Comparison of ENCODE assay signal across 8 cellular contexts in the genomic region with DNA sequence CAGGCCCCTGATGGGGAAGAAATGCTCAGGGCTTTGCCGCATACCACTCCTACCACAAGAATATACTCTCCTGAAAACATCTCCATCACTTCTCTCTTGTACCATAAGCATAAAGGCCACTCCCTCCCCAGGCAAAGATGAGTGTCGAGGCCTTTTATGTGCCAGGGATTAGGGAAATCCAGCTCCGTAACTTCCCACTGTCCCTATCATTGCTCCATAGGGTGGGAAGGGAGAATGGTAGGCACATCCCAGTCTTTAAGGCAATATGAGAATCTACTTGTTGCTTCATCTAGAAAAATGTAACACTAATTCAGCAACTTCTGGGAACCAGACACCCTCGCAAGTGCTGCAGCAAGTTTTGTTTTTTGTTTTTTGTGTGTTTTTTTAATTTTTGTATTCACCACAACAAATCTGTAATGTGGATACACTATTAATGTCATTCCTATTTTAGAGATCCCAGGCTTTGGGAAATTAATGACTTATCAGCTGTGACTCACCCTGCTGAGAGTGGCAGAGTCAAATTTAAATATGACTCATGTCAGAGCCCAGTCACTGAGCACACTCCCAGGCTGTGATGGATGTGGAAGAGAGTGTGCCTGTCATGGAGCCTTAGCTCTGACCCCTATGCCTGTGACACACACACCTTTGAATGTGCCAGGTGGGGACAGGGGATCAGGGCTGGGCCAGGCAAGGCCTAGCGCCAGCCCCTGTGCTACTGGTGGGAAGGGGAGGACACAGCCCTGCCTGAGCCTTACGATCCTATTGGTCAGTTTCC. TPM values are rescaled to one million over a fixed set of nuclear protein-coding genes. Genes with fewer than 3 reads are reported as not detected.
DNase-seq lines count a peak whose midpoint lies in the region; ATAC-seq, FAIRE-seq and TF ChIP-seq lines count a peak whose summit lies in the region.

No MANE protein-coding gene starts in this region.

- H3K27me3 ChIP-seq in AG04450 (ENCODE audit: control insufficient read depth, insufficient read depth, low read length) (no peaks in the 10 kb centered on the region), body of pancreas (no peaks in the 10 kb centered on the region)

- DNase-seq in AG04450 (ENCODE audit: low read depth, low spot score) (no peak), HTR-8/SVneo (ENCODE audit: insufficient read length, low spot score) (peak; percentile 87), body of pancreas (peak in 2 of 4 donors; percentile 47 to 49), lung microvascular endothelial cell (ENCODE audit: low read depth in 2 of 2) (peak; percentile 58 to 88), mucosa of gallbladder (ENCODE audit: low spot score) (no peak), NCI-H2107 treated with DMSO at 0.1 percent for 48 hours (lab: John Stamatoyannopoulos, UW; ENCODE audit: unreplicated experiment) (no peak)

- intact Hi-C loops in body of pancreas (cut with DNase I): no loop called here

- H3K4me1 ChIP-seq in body of pancreas: peaks cover 51% of the 10 kb centered on the region

- WGBS in body of pancreas, 2 donors: 94 to 98% methylated on average over 6 of the region's 6 CpGs

- H3K27ac ChIP-seq in AG04450 (ENCODE audit: low read depth, low read length): peak overlapping the region; percentile 48
- H3K27ac ChIP-seq in body of pancreas: no peak overlapping the region

- POLR2A ChIA-PET in AG04450 (lab: Yijun Ruan, JAX): no interaction called here

- TF ChIP-seq CTCF in AG04450 (IDR thresholded peaks at IDR 0.05; ENCODE audit: low read depth, low read length) (no peak), body of pancreas (IDR thresholded peaks at IDR 0.05) (no peak)

- ATAC-seq in GM19025 (IDR thresholded peaks at IDR 0.05; ENCODE audit: low read depth, unreplicated experiment): peak; percentile 50
- ATAC-seq in body of pancreas: peak; percentile 84
- ATAC-seq in HG02973 (IDR thresholded peaks at IDR 0.05; ENCODE audit: unreplicated experiment): no peak

- H3K4me3 ChIP-seq in AG04450 (ENCODE audit: low read depth, low read length) (no peak overlapping the region), body of pancreas (no peak overlapping the region)

- CTCF ChIA-PET in AG04450 (lab: Charles Lee): interaction anchor here (1.5 to 2.1 kb wide), 2 partner anchors 19 to 257 kb away, joined by 3 to 7 read pairs; no protein-coding TSS in a partner anchor

- FAIRE-seq in HTR-8/SVneo (lab: Jason Lieb, UNC): peak; percentile 59

- H3K36me3 ChIP-seq in body of pancreas (replicated peaks in 1 of 2; ENCODE audit: insufficient read depth in 1 of 2, low read depth in 2 of 2): no peaks in the 10 kb centered on the region

- no peak for TF ChIP-seq POLR2A in body of pancreas (IDR thresholded peaks at IDR 0.05)

- no peaks in the 10 kb centered on the region for H3K9me3 ChIP-seq in AG04450 (ENCODE audit: control insufficient read depth, insufficient read depth, low read length)
- no peaks in the 10 kb centered on the region for H3K9me3 ChIP-seq in body of pancreas

RNA-seq across cellular contexts. Expression of a gene that starts 23.4 kb away (rescaled TPM):
- 51.2 and 52.9 TPM in 2 replicates for polyA plus RNA-seq in AG04450 (2011; rRNA removed)
- 63.7 and 65.5 TPM in 2 replicates for polyA minus RNA-seq in AG04450 (2011; rRNA and poly(A)+ RNA removed)
- 10 to 100 TPM in 1 of 2 donors, 1 to 10 TPM in 1; 8.6 to 14.2 TPM for total RNA-seq in body of pancreas
- total RNA-seq in lung microvascular endothelial cell: 14.8 and 23.0 TPM in 2 replicates
- 13.5 TPM for total RNA-seq in mucosa of gallbladder

Comparison
In these comparisons a context has a peak if more than half of its experiments do, and no peak if none do; other contexts are left out.
1. DNase-seq: peak in HTR-8/SVneo (single experiment) and lung microvascular endothelial cell (2 of 2); none in AG04450 (single experiment), mucosa of gallbladder (single experiment) and NCI-H2107 treated with DMSO at 0.1 percent for 48 hours (single experiment).